ENCODE assay signal across 15 cellular contexts in genomic region chr20:61589055-61589385, GRCh38.
DNase-seq lines count a peak whose midpoint lies in the region; ATAC-seq and TF ChIP-seq lines count a peak whose summit lies in the region.
"Had no signal": no experiment of that assay in that cellular context is flagged by ENCODE, and none has a peak within 500 bp of the region (broad histone marks: within the 10 kb centered on the region; RNA-seq: fewer than 3 reads in every experiment).

No MANE protein-coding gene starts in this region.

- H3K36me3 ChIP-seq in RWPE2 (ENCODE audit: low read depth): no peaks in the 10 kb centered on the region
- no peaks in the 10 kb centered on the region for H3K36me3 ChIP-seq in MM.1S (replicated peaks; ENCODE audit: insufficient read depth, low read length)

- TF ChIP-seq CTCF in RWPE2 (IDR thresholded peaks at IDR 0.05; ENCODE audit: poor library complexity, severe bottlenecking) (no peak), fibroblast of the aortic adventitia (IDR thresholded peaks at IDR 0.05; ENCODE audit: insufficient read depth, low read length) (no peak), retinal pigment epithelial cell (conservative IDR thresholded peaks at IDR 0.05; ENCODE audit: low read depth, low read length) (no peak), MM.1S (IDR thresholded peaks at IDR 0.05; ENCODE audit: low read length) (no peak)

- H3K9ac ChIP-seq in MM.1S (ENCODE audit: low read length): no peak overlapping the region

- H3K27me3 ChIP-seq in RWPE2 (ENCODE audit: insufficient read depth, poor library complexity, severe bottlenecking) (no peaks in the 10 kb centered on the region), MM.1S (replicated peaks; ENCODE audit: insufficient read depth, low read length) (peaks cover 67% of the 10 kb centered on the region)

- H3K9me3 ChIP-seq in RWPE2 (ENCODE audit: severe bottlenecking) (peaks cover 4% of the 10 kb centered on the region), MM.1S (replicated peaks; ENCODE audit: insufficient read depth, low read length) (no peaks in the 10 kb centered on the region)

- ATAC-seq in RWPE2 (ENCODE audit: low read depth) (peak; percentile 87), HG03469 (IDR thresholded peaks at IDR 0.05; ENCODE audit: unreplicated experiment) (no peak), HG02973 (IDR thresholded peaks at IDR 0.05; ENCODE audit: unreplicated experiment) (no peak), GM21381 (IDR thresholded peaks at IDR 0.05; ENCODE audit: unreplicated experiment) (no peak)
- ATAC-seq: activated T-helper 17 cell treated with anti-CD3 and anti-CD28 coated beads, Interleukin-2, amount 50 U/mL, for 72 hours; HCT116; stimulated activated naive CD8-positive, alpha-beta T cell treated with anti-CD3 and anti-CD28 coated beads, Interleukin-15, amount 100 ng/mL, for 72 hours had no signal

- H3K4me3 ChIP-seq in RWPE2 (ENCODE audit: severe bottlenecking): no peak overlapping the region
- no peak overlapping the region for H3K4me3 ChIP-seq in fibroblast of the aortic adventitia (ENCODE audit: low read depth, low read length)
- H3K4me3 ChIP-seq in retinal pigment epithelial cell (ENCODE audit: low read length): no peak overlapping the region
- no peak overlapping the region for H3K4me3 ChIP-seq in MM.1S (ENCODE audit: low read length)

- H3K27ac ChIP-seq in RWPE2 (ENCODE audit: poor library complexity, severe bottlenecking) (peak overlapping the region; percentile 67), MM.1S (ENCODE audit: low read length) (no peak overlapping the region)

- no peak overlapping the region for H3K4me2 ChIP-seq in MM.1S (ENCODE audit: low read depth, low read length)

- no peaks in the 10 kb centered on the region for H4K20me1 ChIP-seq in MM.1S (ENCODE audit: insufficient read depth, low read length)

- no peaks in the 10 kb centered on the region for H3K79me2 ChIP-seq in MM.1S (ENCODE audit: low read length)

- H3K4me1 ChIP-seq in RWPE2 (ENCODE audit: insufficient read depth, poor library complexity, severe bottlenecking) (peaks cover 18% of the 10 kb centered on the region), MM.1S (ENCODE audit: low read length) (no peaks in the 10 kb centered on the region)

- H3K9me2 ChIP-seq in MM.1S (replicated peaks; ENCODE audit: insufficient read depth, low read length): no peaks in the 10 kb centered on the region

- DNase-seq in Daoy (ENCODE audit: low read depth): peak; percentile 51
- no peak for DNase-seq in RWPE2 (ENCODE audit: low spot score)
- peak; percentile 83 for DNase-seq in fibroblast of the aortic adventitia (ENCODE audit: low read depth)
- DNase-seq in retinal pigment epithelial cell (ENCODE audit: low read depth): peak; percentile 76
- DNase-seq in MM.1S: no peak
- DNase-seq: KBM-7; NCI-H2029 treated with DMSO at 0.1 percent for 48 hours; occipital lobe; stimulated activated CD4-positive, alpha-beta T cell treated with anti-CD3 and anti-CD28 coated beads, Interleukin-4, amount 100 ng/mL, for 4 hours; stimulated activated naive CD8-positive, alpha-beta T cell treated with anti-CD3 and anti-CD28 coated beads, Interleukin-15, amount 100 ng/mL, for 72 hours had no signal

- H3F3A ChIP-seq in MM.1S (ENCODE audit: insufficient read depth, low read length): no peaks in the 10 kb centered on the region

- H2AFZ ChIP-seq in MM.1S (ENCODE audit: low read length): no peak overlapping the region

Comparison
In these comparisons a context has a peak if more than half of its experiments do, and no peak if none do; other contexts are left out.
1. DNase-seq: peak in Daoy (single experiment), fibroblast of the aortic adventitia (single experiment) and retinal pigment epithelial cell (single experiment); none in RWPE2 (single experiment) and MM.1S (single experiment).